In the genomic region with DNA sequence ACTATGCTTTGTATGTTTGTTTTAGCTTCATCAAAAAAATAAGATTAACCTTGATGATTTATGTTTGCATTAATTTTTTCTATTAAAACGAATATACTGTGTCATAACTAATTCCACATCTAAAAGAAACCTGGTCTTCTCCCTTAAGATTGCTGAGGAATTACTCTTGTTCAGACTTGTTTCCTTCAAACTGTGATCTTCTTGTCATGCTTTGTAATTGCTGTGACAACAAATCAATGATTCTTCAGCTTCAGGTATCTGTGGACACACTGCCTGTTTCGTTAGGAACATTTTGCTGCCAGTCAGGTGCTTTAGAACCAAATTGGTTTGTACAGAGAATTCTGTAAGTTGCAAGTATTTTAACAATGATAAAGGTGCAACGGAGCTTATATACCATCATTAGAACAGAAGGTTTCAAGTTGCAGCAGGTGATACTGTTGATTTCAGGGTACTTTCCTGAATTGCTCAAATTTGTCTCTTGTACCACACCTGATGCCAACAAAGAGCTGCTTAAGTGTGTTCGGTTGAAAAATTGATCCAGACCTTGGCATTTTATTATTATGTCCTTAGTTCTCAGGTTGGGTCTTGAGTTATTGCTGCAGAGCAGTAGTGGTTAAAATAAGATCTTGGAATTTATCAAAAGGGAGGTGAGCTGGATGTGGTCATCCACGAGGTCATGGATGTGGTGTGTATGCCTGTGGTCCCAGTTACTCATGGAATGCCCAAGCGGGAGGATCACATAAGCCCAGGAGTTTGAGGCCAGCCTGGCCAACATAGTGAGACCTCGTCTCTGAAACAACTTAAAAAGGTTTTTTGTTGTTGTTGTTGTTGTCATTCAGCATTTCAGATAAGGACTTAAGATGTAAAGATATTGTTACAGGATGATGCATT, we compare ENCODE assay signal across 2 cellular contexts.
A peak's percentile ranks its signal among the peaks of the same experiment; 100 is the strongest.
TF ChIP-seq lines count a peak whose summit lies in the region.

No MANE protein-coding gene starts in this region.

TF ChIP-seq in K562, 482 proteins besides CTCF, POLR2A, EP300 and RAD21:
- TF ChIP-seq HEY1 (CRISPR knock-in tag; IDR thresholded peaks at IDR 0.05; ENCODE audit: borderline replicate concordance) = no peak
- TF ChIP-seq POLR2G (IDR thresholded peaks at IDR 0.05; ENCODE audit: low read depth, low read length) = no peak
- peak; percentile 45 for TF ChIP-seq ZFP36 (IDR thresholded peaks at IDR 0.05; ENCODE audit: low read depth, low read length, partially characterized antibody)
- TF ChIP-seq CBX2 (IDR thresholded peaks at IDR 0.05; ENCODE audit: insufficient read depth, low read length, poor library complexity, severe bottlenecking) = peak; percentile 44

TF ChIP-seq in neural cell, 6 proteins besides CTCF, POLR2A, EP300 and RAD21:
- TF ChIP-seq POLR2AphosphoS5 (IDR thresholded peaks at IDR 0.05) (peak; percentile 56), MXI1 (conservative IDR thresholded peaks at IDR 0.05; ENCODE audit: poor library complexity, severe bottlenecking) (no peak), TAF1 (IDR thresholded peaks at IDR 0.05; ENCODE audit: low read depth) (no peak)
- TF ChIP-seq, protein P1, sequence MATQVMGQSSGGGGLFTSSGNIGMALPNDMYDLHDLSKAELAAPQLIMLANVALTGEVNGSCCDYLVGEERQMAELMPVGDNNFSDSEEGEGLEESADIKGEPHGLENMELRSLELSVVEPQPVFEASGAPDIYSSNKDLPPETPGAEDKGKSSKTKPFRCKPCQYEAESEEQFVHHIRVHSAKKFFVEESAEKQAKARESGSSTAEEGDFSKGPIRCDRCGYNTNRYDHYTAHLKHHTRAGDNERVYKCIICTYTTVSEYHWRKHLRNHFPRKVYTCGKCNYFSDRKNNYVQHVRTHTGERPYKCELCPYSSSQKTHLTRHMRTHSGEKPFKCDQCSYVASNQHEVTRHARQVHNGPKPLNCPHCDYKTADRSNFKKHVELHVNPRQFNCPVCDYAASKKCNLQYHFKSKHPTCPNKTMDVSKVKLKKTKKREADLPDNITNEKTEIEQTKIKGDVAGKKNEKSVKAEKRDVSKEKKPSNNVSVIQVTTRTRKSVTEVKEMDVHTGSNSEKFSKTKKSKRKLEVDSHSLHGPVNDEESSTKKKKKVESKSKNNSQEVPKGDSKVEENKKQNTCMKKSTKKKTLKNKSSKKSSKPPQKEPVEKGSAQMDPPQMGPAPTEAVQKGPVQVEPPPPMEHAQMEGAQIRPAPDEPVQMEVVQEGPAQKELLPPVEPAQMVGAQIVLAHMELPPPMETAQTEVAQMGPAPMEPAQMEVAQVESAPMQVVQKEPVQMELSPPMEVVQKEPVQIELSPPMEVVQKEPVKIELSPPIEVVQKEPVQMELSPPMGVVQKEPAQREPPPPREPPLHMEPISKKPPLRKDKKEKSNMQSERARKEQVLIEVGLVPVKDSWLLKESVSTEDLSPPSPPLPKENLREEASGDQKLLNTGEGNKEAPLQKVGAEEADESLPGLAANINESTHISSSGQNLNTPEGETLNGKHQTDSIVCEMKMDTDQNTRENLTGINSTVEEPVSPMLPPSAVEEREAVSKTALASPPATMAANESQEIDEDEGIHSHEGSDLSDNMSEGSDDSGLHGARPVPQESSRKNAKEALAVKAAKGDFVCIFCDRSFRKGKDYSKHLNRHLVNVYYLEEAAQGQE (IDR thresholded peaks at IDR 0.05; ENCODE audit: borderline replicate concordance) = no peak
